ENCODE assay signal across 22 cellular contexts in the genomic region with DNA sequence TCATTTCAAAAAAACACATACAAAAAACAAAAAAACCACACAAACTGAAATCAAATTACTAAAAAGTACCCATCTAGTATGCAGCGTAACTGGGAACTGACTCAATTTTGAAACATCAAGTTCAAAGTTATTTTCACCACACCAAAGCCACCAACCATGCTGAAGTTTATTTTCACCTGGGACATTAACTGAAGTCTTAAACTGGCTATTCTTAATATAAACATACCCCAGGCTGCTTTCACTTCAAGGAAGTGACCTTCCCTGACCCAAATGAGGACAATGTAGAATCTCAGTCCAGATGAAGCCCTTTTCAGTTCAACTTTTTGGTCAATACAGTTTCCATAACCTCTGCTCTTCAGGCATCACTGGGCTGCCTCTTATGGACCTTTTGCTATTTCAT.
DNase-seq lines count a peak whose midpoint lies in the region; ATAC-seq lines count a peak whose summit lies in the region.
"Had no signal": no experiment of that assay in that cellular context is flagged by ENCODE, and none has a peak within 500 bp of the region (broad histone marks: within the 10 kb centered on the region; RNA-seq: fewer than 3 reads in every experiment).

No MANE protein-coding gene starts in this region.

- intact Hi-C loops in activated CD4-positive, alpha-beta T cell treated with anti-CD3 and anti-CD28 coated beads for 36 hours (cut with DNase I, micrococcal nuclease): no loop called here

- H3K27ac Mint-ChIP-seq in activated CD4-positive, alpha-beta T cell treated with anti-CD3 and anti-CD28 coated beads for 36 hours: no peak overlapping the region
- H3K27ac Mint-ChIP-seq in stimulated activated memory B cell treated with anti-CD40 and anti-IgM and Interleukin-4, amounts not matched to agents 10 μg/mL and 1 μg/mL and 100 μg/mL, for 72 hours: no peak overlapping the region
- H3K27ac Mint-ChIP-seq: activated naive CD8-positive, alpha-beta T cell treated with anti-CD3 and anti-CD28 coated beads, Interleukin-2, amount 10 ng/mL, durations not matched to agents 7 days and 5 days; progenitor cell of endocrine pancreas had no signal

- peaks cover 4% of the 10 kb centered on the region for H3K9me3 Mint-ChIP-seq in activated CD4-positive, alpha-beta T cell treated with anti-CD3 and anti-CD28 coated beads for 36 hours (ENCODE audit: low read depth)
- peaks cover 4% of the 10 kb centered on the region for H3K9me3 Mint-ChIP-seq in stimulated activated memory B cell treated with anti-CD40 and anti-IgM and Interleukin-4, amounts not matched to agents 10 μg/mL and 1 μg/mL and 100 μg/mL, for 72 hours

- POLR2A ChIA-PET in activated CD4-positive, alpha-beta T cell treated with anti-CD3 and anti-CD28 coated beads for 36 hours (lab: Charles Lee): no interaction called here

- no peaks in the 10 kb centered on the region for H3K4me1 ChIP-seq in SJCRH30
- H3K4me1 ChIP-seq: HAP-1, left lung had no signal

- H3K27me3 Mint-ChIP-seq in activated CD4-positive, alpha-beta T cell treated with anti-CD3 and anti-CD28 coated beads for 36 hours: no peaks in the 10 kb centered on the region
- H3K27me3 Mint-ChIP-seq in stimulated activated memory B cell treated with anti-CD40 and anti-IgM and Interleukin-4, amounts not matched to agents 10 μg/mL and 1 μg/mL and 100 μg/mL, for 72 hours: no peaks in the 10 kb centered on the region
- H3K27me3 Mint-ChIP-seq: activated naive CD8-positive, alpha-beta T cell treated with anti-CD3 and anti-CD28 coated beads, Interleukin-2, amount 10 ng/mL, durations not matched to agents 7 days and 5 days; IgD-negative memory B cell; progenitor cell of endocrine pancreas had no signal

- no peak overlapping the region for H3K4me3 Mint-ChIP-seq in activated CD4-positive, alpha-beta T cell treated with anti-CD3 and anti-CD28 coated beads for 36 hours
- H3K4me3 Mint-ChIP-seq in stimulated activated memory B cell treated with anti-CD40 and anti-IgM and Interleukin-4, amounts not matched to agents 10 μg/mL and 1 μg/mL and 100 μg/mL, for 72 hours: no peak overlapping the region
- H3K4me3 Mint-ChIP-seq: activated naive CD8-positive, alpha-beta T cell treated with anti-CD3 and anti-CD28 coated beads, Interleukin-2, amount 10 ng/mL, durations not matched to agents 7 days and 5 days; IgD-negative memory B cell had no signal

- no peaks in the 10 kb centered on the region for H3K36me3 ChIP-seq in SJCRH30

- H3K4me1 Mint-ChIP-seq in activated CD4-positive, alpha-beta T cell treated with anti-CD3 and anti-CD28 coated beads for 36 hours: peaks cover 10% of the 10 kb centered on the region
- no peaks in the 10 kb centered on the region for H3K4me1 Mint-ChIP-seq in stimulated activated memory B cell treated with anti-CD40 and anti-IgM and Interleukin-4, amounts not matched to agents 10 μg/mL and 1 μg/mL and 100 μg/mL, for 72 hours
- H3K4me1 Mint-ChIP-seq: activated naive CD8-positive, alpha-beta T cell treated with anti-CD3 and anti-CD28 coated beads, Interleukin-2, amount 10 ng/mL, durations not matched to agents 7 days and 5 days; IgD-negative memory B cell had no signal

- DNase-seq in activated CD4-positive, alpha-beta T cell treated with anti-CD3 and anti-CD28 coated beads for 36 hours: no peak
- no peak for DNase-seq in activated CD4-positive, alpha-beta T cell treated with anti-CD3 and anti-CD28 coated beads for 4 hours
- no peak for DNase-seq in SJCRH30
- DNase-seq in DMS 273 (lab: John Stamatoyannopoulos, UW; ENCODE audit: unreplicated experiment): no peak
- DNase-seq in iPS-NIHi11 (ENCODE audit: low spot score): no peak
- DNase-seq: 8988T; activated CD4-positive, alpha-beta T cell treated with anti-CD3 and anti-CD28 coated beads for 1 hour; activated naive CD8-positive, alpha-beta T cell treated with anti-CD3 and anti-CD28 coated beads, Interleukin-2, amount 10 ng/mL, durations not matched to agents 7 days and 5 days; activated T-cell treated with anti-CD3 and anti-CD28 coated beads, Interleukin-2, amount 50 U/mL, for 1 hour; DMS53; left lung; NCI-H1105; NCI-H226; Right ventricle myocardium superior; substantia nigra had no signal

- no peaks in the 10 kb centered on the region for H3K27me3 ChIP-seq in SJCRH30
- H3K27me3 ChIP-seq: BLaER1 treated with 17β-estradiol and CSF1 and Interleukin-3, amounts not matched to agents 10 nM and 100 nM; left lung had no signal

- peaks cover 39% of the 10 kb centered on the region for H3K36me3 Mint-ChIP-seq in activated CD4-positive, alpha-beta T cell treated with anti-CD3 and anti-CD28 coated beads for 36 hours (ENCODE audit: low read depth)
- peaks cover 56% of the 10 kb centered on the region for H3K36me3 Mint-ChIP-seq in stimulated activated memory B cell treated with anti-CD40 and anti-IgM and Interleukin-4, amounts not matched to agents 10 μg/mL and 1 μg/mL and 100 μg/mL, for 72 hours

- CTCF ChIA-PET in activated CD4-positive, alpha-beta T cell treated with anti-CD3 and anti-CD28 coated beads for 36 hours (lab: Charles Lee): interaction anchor here (1.4 kb wide), 1 partner anchor 15 kb away, joined by 3 read pairs; no protein-coding TSS in a partner anchor

- no peak overlapping the region for H3K27ac ChIP-seq in SJCRH30
- H3K27ac ChIP-seq: BLaER1 treated with 17β-estradiol and CSF1 and Interleukin-3, amounts not matched to agents 10 nM and 100 nM; left lung had no signal

- ATAC-seq in activated CD4-positive, alpha-beta T cell treated with anti-CD3 and anti-CD28 coated beads for 36 hours: peak; percentile 12
- ATAC-seq in GM21423 (IDR thresholded peaks at IDR 0.05; ENCODE audit: unreplicated experiment) (peak; percentile 65), HG02981 (IDR thresholded peaks at IDR 0.05; ENCODE audit: unreplicated experiment) (peak; percentile 55)
- ATAC-seq in stimulated activated memory B cell treated with anti-CD40 and anti-IgM and Interleukin-4, amounts not matched to agents 10 μg/mL and 1 μg/mL and 100 μg/mL, for 72 hours: peak; percentile 66
- ATAC-seq: left lung had no signal

- H3K9me3 ChIP-seq in SJCRH30 (replicated peaks): no peaks in the 10 kb centered on the region
- H3K9me3 ChIP-seq: HAP-1 had no signal

- H3K4me3 ChIP-seq in SJCRH30: no peak overlapping the region
- H3K4me3 ChIP-seq: BLaER1 treated with 17β-estradiol and CSF1 and Interleukin-3, amounts not matched to agents 10 nM and 100 nM; HAP-1; left lung had no signal

Comparison
In these comparisons a context has a peak if more than half of its experiments do, and no peak if none do; other contexts are left out.
1. ATAC-seq: peak in every context shown above with its lines; median percentile 66 in stimulated activated memory B cell treated with anti-CD40 and anti-IgM and Interleukin-4, amounts not matched to agents 10 μg/mL and 1 μg/mL and 100 μg/mL, for 72 hours; 65 in GM21423; 55 in HG02981; 12 in activated CD4-positive, alpha-beta T cell treated with anti-CD3 and anti-CD28 coated beads for 36 hours.